Comparison of ENCODE assay signal across 15 cellular contexts in the genomic region with DNA sequence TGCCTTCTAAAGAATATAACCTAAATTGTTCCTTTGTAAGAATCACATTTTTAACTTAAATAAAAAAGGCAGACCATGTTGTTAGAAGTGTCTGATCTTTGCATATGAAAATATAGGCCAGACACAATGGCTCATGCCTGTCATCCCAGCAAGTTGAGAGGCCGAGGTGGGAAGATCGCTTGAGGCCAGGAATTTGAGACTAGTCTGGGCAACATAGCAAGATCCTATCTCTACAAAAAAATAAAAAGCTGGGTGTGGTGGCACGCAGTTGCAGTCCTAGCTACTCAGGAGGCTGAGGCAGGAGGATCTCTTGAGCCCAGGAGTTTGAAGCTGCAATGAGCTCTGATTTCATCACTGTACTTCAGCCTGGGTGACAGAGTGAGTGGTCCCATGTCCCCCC.
"Had no signal": no experiment of that assay in that cellular context is flagged by ENCODE, and none has a peak within 500 bp of the region (broad histone marks: within the 10 kb centered on the region; RNA-seq: fewer than 3 reads in every experiment).

No MANE protein-coding gene starts in this region.

- ATAC-seq: activated T-helper 17 cell treated with anti-CD3 and anti-CD28 coated beads, Interleukin-2, amount 50 U/mL, for 72 hours; esophagus mucosa; stimulated activated naive B cell treated with anti-CD40 and anti-IgM and Interleukin-4, amounts not matched to agents 10 μg/mL and 1 μg/mL and 100 μg/mL, for 72 hours; T-cell had no signal

- H3K27me3 ChIP-seq: tibial artery, uterus had no signal

- H3K36me3 ChIP-seq: left ventricle myocardium inferior, tibial artery, uterus had no signal

- H3K27ac ChIP-seq: left ventricle myocardium inferior had no signal

- DNase-seq: activated CD4-positive, alpha-beta T cell treated with anti-CD3 and anti-CD28 coated beads for 1 hour; activated CD4-positive, alpha-beta T cell treated with anti-CD3 and anti-CD28 coated beads, Interleukin-2, amount 50 U/mL, for 4 hours; activated naive CD4-positive, alpha-beta T cell treated with Interleukin-2 at 50 U/mL for 16 hours; aorta; hypothalamus; left ventricle myocardium inferior; nephron progenitor cell; occipital lobe; stimulated activated naive B cell treated with anti-CD40 and anti-IgM and Interleukin-4, amounts not matched to agents 10 μg/mL and 1 μg/mL and 100 μg/mL, for 72 hours; T-cell; T-helper 9 cell; tibial artery; uterus had no signal

- H3K4me3 ChIP-seq: left ventricle myocardium inferior, tibial artery, uterus had no signal

- H3K9me3 ChIP-seq: left ventricle myocardium inferior, tibial artery, uterus had no signal
